ENCODE assay signal across 17 cellular contexts in genomic region chr4:146073517-146073916, GRCh38.
DNase-seq lines count a peak whose midpoint lies in the region; ATAC-seq and TF ChIP-seq lines count a peak whose summit lies in the region.
"Had no signal": no experiment of that assay in that cellular context is flagged by ENCODE, and none has a peak within 500 bp of the region (broad histone marks: within the 10 kb centered on the region; RNA-seq: fewer than 3 reads in every experiment).

No MANE protein-coding gene starts in this region.

- TF ChIP-seq POLR2A in upper lobe of left lung (IDR thresholded peaks at IDR 0.05), result no peak

- DNase-seq in GM03348 (ENCODE audit: low spot score) (peak; percentile 13), adipocyte (ENCODE audit: low read depth) (peak; percentile 7), upper lobe of left lung (no peak), germinal center (ENCODE audit: low spot score) (no peak), NCI-H1092 treated with DMSO at 0.1 percent for 48 hours (lab: John Stamatoyannopoulos, UW) (no peak), NCI-H69 (lab: John Stamatoyannopoulos, UW) (no peak)
- DNase-seq: activated naive CD4-positive, alpha-beta T cell; BE2C; DMS79; dorsolateral prefrontal cortex; HCEC 1CT; naive thymus-derived CD4-positive, alpha-beta T cell; NCI-H2227 treated with DMSO at 0.1 percent for 48 hours; PC-3 had no signal

- H3K27ac ChIP-seq in upper lobe of left lung, result no peak overlapping the region
- H3K27ac ChIP-seq: dorsolateral prefrontal cortex, prostate gland had no signal

- no peak overlapping the region for H3K9ac ChIP-seq in adipocyte (ENCODE audit: low read length)

- H3K36me3 ChIP-seq in adipocyte (ENCODE audit: control insufficient read depth, insufficient read depth, low read length, severe bottlenecking) (no peaks in the 10 kb centered on the region), upper lobe of left lung (no peaks in the 10 kb centered on the region)
- H3K36me3 ChIP-seq: BE2C, prostate gland had no signal

- TF ChIP-seq EP300 in upper lobe of left lung (IDR thresholded peaks at IDR 0.05), result no peak

- H3K4me1 ChIP-seq in adipocyte (ENCODE audit: control insufficient read depth, insufficient read depth, low read length) (peaks cover 18% of the 10 kb centered on the region), upper lobe of left lung (no peaks in the 10 kb centered on the region)
- H3K4me1 ChIP-seq: BE2C, prostate gland had no signal

- no peaks in the 10 kb centered on the region for H3K27me3 ChIP-seq in adipocyte (replicated peaks; ENCODE audit: control insufficient read depth, insufficient read depth, low read length)
- H3K27me3 ChIP-seq in upper lobe of left lung, result no peaks in the 10 kb centered on the region

- TF ChIP-seq CTCF in upper lobe of left lung (IDR thresholded peaks at IDR 0.05), result no peak

- ATAC-seq in GM19452 (IDR thresholded peaks at IDR 0.05; ENCODE audit: unreplicated experiment) (peak; percentile 80), HG03095 (IDR thresholded peaks at IDR 0.05; ENCODE audit: unreplicated experiment) (peak; percentile 66), upper lobe of left lung (ENCODE audit: low FRiP score in 2 of 2) (no peak)
- ATAC-seq: naive thymus-derived CD4-positive, alpha-beta T cell; PC-3 had no signal

- 68 to 76% methylated on average over 3 of the region's 3 CpGs for WGBS in upper lobe of left lung, 2 donors

- no peaks in the 10 kb centered on the region for H3K9me3 ChIP-seq in adipocyte (ENCODE audit: control insufficient read depth, low read length)
- H3K9me3 ChIP-seq in upper lobe of left lung, result no peaks in the 10 kb centered on the region
- H3K9me3 ChIP-seq: BE2C, prostate gland had no signal

- H3K4me3 ChIP-seq in adipocyte (ENCODE audit: low read length) (no peak overlapping the region), upper lobe of left lung (no peak overlapping the region)
- H3K4me3 ChIP-seq: dorsolateral prefrontal cortex, prostate gland had no signal

Comparison
In these comparisons a context has a peak if more than half of its experiments do, and no peak if none do; other contexts are left out.
1. DNase-seq: peak in GM03348 (single experiment) and adipocyte (single experiment); none in upper lobe of left lung (0 of 2), germinal center (single experiment), NCI-H1092 treated with DMSO at 0.1 percent for 48 hours (single experiment) and NCI-H69 (single experiment).
2. ATAC-seq: peak in GM19452 (single experiment) and HG03095 (single experiment); none in upper lobe of left lung (0 of 2).